ENCODE assay signal across 8 cellular contexts in genomic region chrX:17559728-17560379, GRCh38.
DNase-seq lines count a peak whose midpoint lies in the region; ATAC-seq and TF ChIP-seq lines count a peak whose summit lies in the region.

No MANE protein-coding gene starts in this region.

- TF ChIP-seq CTCF in fibroblast of villous mesenchyme (IDR thresholded peaks at IDR 0.05; ENCODE audit: insufficient read depth, low read depth, low read length): no peak

- H3K27ac Mint-ChIP-seq in activated naive CD4-positive, alpha-beta T cell treated with anti-CD3 and anti-CD28 coated beads, Interleukin-2, amount 50 U/mL, for 72 hours: no peak overlapping the region

- no peaks in the 10 kb centered on the region for H3K36me3 Mint-ChIP-seq in activated naive CD4-positive, alpha-beta T cell treated with anti-CD3 and anti-CD28 coated beads, Interleukin-2, amount 50 U/mL, for 72 hours

- H3K4me3 ChIP-seq in fibroblast of villous mesenchyme (ENCODE audit: low read depth, low read length): no peak overlapping the region
- H3K4me3 ChIP-seq in skeletal muscle cell (ENCODE audit: low read depth, low read length): no peak overlapping the region

- no peak for ATAC-seq in activated naive CD4-positive, alpha-beta T cell treated with anti-CD3 and anti-CD28 coated beads, Interleukin-2, amount 50 U/mL, for 72 hours
- ATAC-seq in GM21576 (IDR thresholded peaks at IDR 0.05; ENCODE audit: unreplicated experiment) (no peak), HG03565 (IDR thresholded peaks at IDR 0.05; ENCODE audit: unreplicated experiment) (no peak)

- H3K9me3 Mint-ChIP-seq in activated naive CD4-positive, alpha-beta T cell treated with anti-CD3 and anti-CD28 coated beads, Interleukin-2, amount 50 U/mL, for 72 hours: no peaks in the 10 kb centered on the region

- DNase-seq in HCEC 1CT (peak; percentile 83), RKO (ENCODE audit: low spot score) (peak; percentile 34), fibroblast of villous mesenchyme (ENCODE audit: low read depth) (peak; percentile 60), skeletal muscle cell (ENCODE audit: low read depth) (peak; percentile 65), middle frontal gyrus (ENCODE audit: extremely low spot score, low spot score) (no peak)
- DNase-seq in activated naive CD4-positive, alpha-beta T cell treated with anti-CD3 and anti-CD28 coated beads, Interleukin-2, amount 50 U/mL, for 72 hours (ENCODE audit: low spot score in 2 of 2): no peak

Comparison
In these comparisons a context has a peak if more than half of its experiments do, and no peak if none do; other contexts are left out.
1. DNase-seq: peak in HCEC 1CT (single experiment), RKO (single experiment), fibroblast of villous mesenchyme (single experiment) and skeletal muscle cell (single experiment); none in activated naive CD4-positive, alpha-beta T cell treated with anti-CD3 and anti-CD28 coated beads, Interleukin-2, amount 50 U/mL, for 72 hours (0 of 2) and middle frontal gyrus (single experiment).